ENCODE assay signal across 21 cellular contexts in the genomic region with DNA sequence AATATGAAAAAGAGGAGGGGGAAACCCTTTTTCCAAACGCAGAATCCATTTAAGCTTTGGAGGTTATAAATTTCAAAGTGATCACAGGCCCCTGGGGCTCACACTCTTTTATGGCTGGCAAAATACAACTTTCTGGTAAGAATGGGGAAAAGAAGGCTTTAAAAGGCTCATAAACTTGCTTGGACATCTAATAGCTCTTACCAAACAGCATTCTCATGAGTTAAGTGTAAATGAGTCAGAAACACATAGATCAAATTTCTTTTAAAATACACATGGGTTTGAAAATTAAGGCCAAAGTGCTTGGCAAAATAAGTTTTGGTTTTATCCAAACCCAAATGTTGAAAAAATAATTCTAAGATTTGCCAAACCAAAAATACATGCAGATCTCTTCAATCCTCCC.
"Had no signal": no experiment of that assay in that cellular context is flagged by ENCODE, and none has a peak within 500 bp of the region (broad histone marks: within the 10 kb centered on the region; RNA-seq: fewer than 3 reads in every experiment).

No MANE protein-coding gene starts in this region.

- H3K4me1 Mint-ChIP-seq: activated CD4-positive, alpha-beta T cell treated with anti-CD3 and anti-CD28 coated beads for 36 hours; activated CD8-positive, alpha-beta memory T cell treated with anti-CD3 and anti-CD28 coated beads, Interleukin-2, amount 10 ng/mL, durations not matched to agents 7 days and 5 days; activated naive CD8-positive, alpha-beta T cell treated with anti-CD3 and anti-CD28 coated beads for 36 hours; activated T-helper 17 cell treated with anti-CD3 and anti-CD28 coated beads, Interleukin-2, amount 50 U/mL, for 72 hours; stimulated activated effector memory CD8-positive, alpha-beta T cell treated with anti-CD3 and anti-CD28 coated beads, Interleukin-12 subunit alpha, Interleukin-12 subunit beta, amount 100 ng/mL, for 72 hours; WTC11 had no signal

- H3K9me3 Mint-ChIP-seq: activated CD4-positive, alpha-beta memory T cell treated with anti-CD3 and anti-CD28 coated beads for 36 hours; activated naive CD8-positive, alpha-beta T cell treated with anti-CD3 and anti-CD28 coated beads for 36 hours; activated T-helper 17 cell treated with anti-CD3 and anti-CD28 coated beads, Interleukin-2, amount 50 U/mL, for 72 hours; naive B cell; stimulated activated effector memory CD8-positive, alpha-beta T cell treated with anti-CD3 and anti-CD28 coated beads, Interleukin-12 subunit alpha, Interleukin-12 subunit beta, amount 100 ng/mL, for 72 hours; T-cell; WTC11 had no signal

- H3K4me1 ChIP-seq: colonic mucosa had no signal

- H3K36me3 ChIP-seq: colonic mucosa, heart right ventricle, left ventricle myocardium inferior, ovary, right lobe of liver, stomach, thoracic aorta, upper lobe of right lung had no signal

- H3K4me3 ChIP-seq: colonic mucosa, heart right ventricle, left ventricle myocardium inferior, ovary, right lobe of liver, stomach, thoracic aorta, upper lobe of right lung had no signal

- H3K27ac ChIP-seq: colonic mucosa, heart right ventricle, ovary, right lobe of liver, stomach, thoracic aorta, upper lobe of right lung had no signal

- H3K36me3 Mint-ChIP-seq: activated CD4-positive, alpha-beta memory T cell treated with anti-CD3 and anti-CD28 coated beads for 36 hours; activated CD8-positive, alpha-beta memory T cell treated with anti-CD3 and anti-CD28 coated beads, Interleukin-2, amount 10 ng/mL, durations not matched to agents 7 days and 5 days; activated naive CD8-positive, alpha-beta T cell treated with anti-CD3 and anti-CD28 coated beads for 36 hours; naive B cell; stimulated activated effector memory CD8-positive, alpha-beta T cell treated with anti-CD3 and anti-CD28 coated beads, Interleukin-12 subunit alpha, Interleukin-12 subunit beta, amount 100 ng/mL, for 72 hours; T-cell; WTC11 had no signal

- H3K27ac Mint-ChIP-seq: activated CD4-positive, alpha-beta memory T cell treated with anti-CD3 and anti-CD28 coated beads for 36 hours; activated CD4-positive, alpha-beta T cell treated with anti-CD3 and anti-CD28 coated beads for 36 hours; activated CD8-positive, alpha-beta memory T cell treated with anti-CD3 and anti-CD28 coated beads, Interleukin-2, amount 10 ng/mL, durations not matched to agents 7 days and 5 days; activated naive CD8-positive, alpha-beta T cell treated with anti-CD3 and anti-CD28 coated beads for 36 hours; activated T-helper 17 cell treated with anti-CD3 and anti-CD28 coated beads, Interleukin-2, amount 50 U/mL, for 72 hours; stimulated activated effector memory CD8-positive, alpha-beta T cell treated with anti-CD3 and anti-CD28 coated beads, Interleukin-12 subunit alpha, Interleukin-12 subunit beta, amount 100 ng/mL, for 72 hours; T-cell; WTC11 had no signal

- H3K9me3 ChIP-seq: colonic mucosa, heart right ventricle, left ventricle myocardium inferior, ovary, right lobe of liver, stomach, thoracic aorta, upper lobe of right lung had no signal

- DNase-seq: activated CD4-positive, alpha-beta memory T cell treated with anti-CD3 and anti-CD28 coated beads for 36 hours; activated CD4-positive, alpha-beta T cell treated with anti-CD3 and anti-CD28 coated beads for 36 hours; activated CD8-positive, alpha-beta memory T cell treated with anti-CD3 and anti-CD28 coated beads, Interleukin-2, amount 10 ng/mL, durations not matched to agents 7 days and 5 days; activated naive CD4-positive, alpha-beta T cell; activated naive CD8-positive, alpha-beta T cell treated with anti-CD3 and anti-CD28 coated beads for 36 hours; amygdala; caudate nucleus; colonic mucosa; heart right ventricle; left ventricle myocardium inferior; naive B cell; ovary; right lobe of liver; stimulated activated CD4-positive, alpha-beta T cell treated with anti-CD3 and anti-CD28 coated beads, Interleukin-4, amount 100 ng/mL, for 24 hours; stomach; T-cell; upper lobe of right lung had no signal

- ATAC-seq: activated CD4-positive, alpha-beta T cell treated with anti-CD3 and anti-CD28 coated beads for 36 hours; activated CD8-positive, alpha-beta memory T cell treated with anti-CD3 and anti-CD28 coated beads, Interleukin-2, amount 10 ng/mL, durations not matched to agents 7 days and 5 days; activated T-helper 17 cell treated with anti-CD3 and anti-CD28 coated beads, Interleukin-2, amount 50 U/mL, for 72 hours; heart right ventricle; right lobe of liver; stimulated activated effector memory CD8-positive, alpha-beta T cell treated with anti-CD3 and anti-CD28 coated beads, Interleukin-12 subunit alpha, Interleukin-12 subunit beta, amount 100 ng/mL, for 72 hours; T-cell; upper lobe of right lung; WTC11 had no signal

- H3K4me3 Mint-ChIP-seq: activated CD4-positive, alpha-beta memory T cell treated with anti-CD3 and anti-CD28 coated beads for 36 hours; activated CD4-positive, alpha-beta T cell treated with anti-CD3 and anti-CD28 coated beads for 36 hours; activated CD8-positive, alpha-beta memory T cell treated with anti-CD3 and anti-CD28 coated beads, Interleukin-2, amount 10 ng/mL, durations not matched to agents 7 days and 5 days; activated naive CD8-positive, alpha-beta T cell treated with anti-CD3 and anti-CD28 coated beads for 36 hours; activated T-helper 17 cell treated with anti-CD3 and anti-CD28 coated beads, Interleukin-2, amount 50 U/mL, for 72 hours; stimulated activated effector memory CD8-positive, alpha-beta T cell treated with anti-CD3 and anti-CD28 coated beads, Interleukin-12 subunit alpha, Interleukin-12 subunit beta, amount 100 ng/mL, for 72 hours; T-cell; WTC11 had no signal

- H3K27me3 Mint-ChIP-seq: activated naive CD8-positive, alpha-beta T cell treated with anti-CD3 and anti-CD28 coated beads for 36 hours; naive B cell had no signal

- H3K27me3 ChIP-seq: colonic mucosa, heart right ventricle, ovary, right lobe of liver, stomach, upper lobe of right lung had no signal
